14 cellular contexts compared by ENCODE assay signal in genomic region chr18:35732652-35733051, GRCh38.
A peak's percentile ranks its signal among the peaks of the same experiment; 100 is the strongest.
DNase-seq lines count a peak whose midpoint lies in the region; ATAC-seq and TF ChIP-seq lines count a peak whose summit lies in the region.
"Had no signal": no experiment of that assay in that cellular context is flagged by ENCODE, and none has a peak within 500 bp of the region (broad histone marks: within the 10 kb centered on the region; RNA-seq: fewer than 3 reads in every experiment).

No MANE protein-coding gene starts in this region.

- H3K14ac ChIP-seq in neuronal stem cell (ENCODE audit: low read length): no peak overlapping the region

- no peak overlapping the region for H4K8ac ChIP-seq in neuronal stem cell (ENCODE audit: low read depth, low read length)

- H3K9ac ChIP-seq in neuronal stem cell (ENCODE audit: low read depth, low read length, poor library complexity): no peak overlapping the region
- H3K9ac ChIP-seq: BLaER1 had no signal

- H3K27ac ChIP-seq in neuronal stem cell (replicated peaks; ENCODE audit: low read length) (no peak overlapping the region), body of pancreas (no peak overlapping the region)
- H3K27ac ChIP-seq: adrenal gland, BLaER1 had no signal

- DNase-seq in AG08396 (ENCODE audit: low spot score): peak; percentile 17
- peak; percentile 10 for DNase-seq in H4 (ENCODE audit: low spot score)
- peak; percentile 64 for DNase-seq in dedifferentiated amniotic fluid mesenchymal stem cell (ENCODE audit: extremely low spot score)
- DNase-seq in medulla oblongata (ENCODE audit: extremely low spot score): peak; percentile 18
- DNase-seq in stimulated activated CD4-positive, alpha-beta T cell treated with anti-CD3 and anti-CD28 coated beads, Interleukin-4, amount 100 ng/mL, for 1 hour: no peak
- DNase-seq in neuronal stem cell (ENCODE audit: low spot score): no peak
- DNase-seq in body of pancreas: no peak
- no peak for DNase-seq in NCI-H2081 treated with DMSO at 0.1 percent for 48 hours (lab: John Stamatoyannopoulos, UW)
- DNase-seq: activated CD4-positive, alpha-beta T cell treated with anti-CD3 and anti-CD28 coated beads, Interleukin-2, amount 50 U/mL, for 48 hours; adrenal gland; dermis blood vessel endothelial cell; foreskin melanocyte; NCI-H2081 had no signal

- H2BK15ac ChIP-seq in neuronal stem cell (ENCODE audit: low read length): no peak overlapping the region

- no peak for ATAC-seq in body of pancreas

- H3K23ac ChIP-seq in neuronal stem cell (ENCODE audit: low read depth, low read length, poor library complexity): no peak overlapping the region

- WGBS in neuronal stem cell (ENCODE audit: extremely low coverage in 2 of 2, insufficient read length in 2 of 2, insufficient replicate concordance in 1 of 2), 2 donors: no CpG with 5 or more reads among the region's 2 CpGs
- WGBS in body of pancreas, 2 donors: 77 to 93% methylated on average over 2 of the region's 2 CpGs

- peaks cover 0 to 7% (median 0%) of the 10 kb centered on the region in 3 experiments for H3K27me3 ChIP-seq in neuronal stem cell (ENCODE audit: control insufficient read depth in 3 of 3, insufficient read depth in 3 of 3, low read depth in 1 of 3, low read length in 3 of 3)
- H3K27me3 ChIP-seq in body of pancreas: no peaks in the 10 kb centered on the region
- H3K27me3 ChIP-seq: adrenal gland, BLaER1 had no signal

- no peak overlapping the region for H2BK120ac ChIP-seq in neuronal stem cell (ENCODE audit: low read depth, low read length)

- no peak overlapping the region for H3K18ac ChIP-seq in neuronal stem cell (ENCODE audit: low read length)

- no peak overlapping the region for H2BK12ac ChIP-seq in neuronal stem cell (ENCODE audit: low read length)

- no peaks in the 10 kb centered on the region for H3K4me1 ChIP-seq in neuronal stem cell (ENCODE audit: control insufficient read depth in 2 of 2, insufficient read depth in 1 of 2, low read depth in 1 of 2, low read length in 2 of 2)
- no peaks in the 10 kb centered on the region for H3K4me1 ChIP-seq in body of pancreas
- H3K4me1 ChIP-seq: BLaER1 had no signal

- no peak overlapping the region for H3K4me2 ChIP-seq in neuronal stem cell (ENCODE audit: insufficient read depth, low read length, poor library complexity, severe bottlenecking)
- H3K4me2 ChIP-seq: BLaER1 had no signal

- no peak overlapping the region for H4K91ac ChIP-seq in neuronal stem cell (ENCODE audit: low read depth, low read length, poor library complexity)

- no peak overlapping the region for H3K4me3 ChIP-seq in neuronal stem cell (ENCODE audit: low read length in 2 of 2)
- no peak overlapping the region for H3K4me3 ChIP-seq in body of pancreas
- H3K4me3 ChIP-seq: adrenal gland, BLaER1 had no signal

- H3K9me3 ChIP-seq in neuronal stem cell (replicated peaks in 1 of 2; ENCODE audit: control insufficient read depth in 2 of 2, insufficient read depth in 1 of 2, low read depth in 1 of 2, low read length in 2 of 2): no peaks in the 10 kb centered on the region
- H3K9me3 ChIP-seq in body of pancreas: no peaks in the 10 kb centered on the region
- H3K9me3 ChIP-seq: adrenal gland, BLaER1 had no signal

- no peak overlapping the region for H3K4ac ChIP-seq in neuronal stem cell (ENCODE audit: low read length)

- no peak for TF ChIP-seq POLR2A in body of pancreas (IDR thresholded peaks at IDR 0.05)

- intact Hi-C loops in body of pancreas (cut with DNase I): no loop called here

- H2AK5ac ChIP-seq in neuronal stem cell (ENCODE audit: low read depth, low read length): no peak overlapping the region

- no peak for TF ChIP-seq CTCF in body of pancreas (IDR thresholded peaks at IDR 0.05)

- no peak overlapping the region for H2AFZ ChIP-seq in neuronal stem cell (ENCODE audit: low read length)

- no peaks in the 10 kb centered on the region for H3K36me3 ChIP-seq in neuronal stem cell (replicated peaks in 1 of 2; ENCODE audit: control insufficient read depth in 2 of 2, insufficient read depth in 2 of 2, low read length in 2 of 2)
- H3K36me3 ChIP-seq in body of pancreas (replicated peaks in 1 of 2; ENCODE audit: insufficient read depth in 1 of 2, low read depth in 2 of 2): no peaks in the 10 kb centered on the region
- H3K36me3 ChIP-seq: adrenal gland, BLaER1 had no signal

- H2BK5ac ChIP-seq in neuronal stem cell (ENCODE audit: low read length): no peak overlapping the region

- H3K79me1 ChIP-seq in neuronal stem cell (ENCODE audit: low read depth, low read length): no peaks in the 10 kb centered on the region

Comparison
In these comparisons a context has a peak if more than half of its experiments do, and no peak if none do; other contexts are left out.
1. DNase-seq: peak in AG08396 (single experiment), H4 (single experiment), dedifferentiated amniotic fluid mesenchymal stem cell (single experiment) and medulla oblongata (single experiment); none in stimulated activated CD4-positive, alpha-beta T cell treated with anti-CD3 and anti-CD28 coated beads, Interleukin-4, amount 100 ng/mL, for 1 hour (single experiment), neuronal stem cell (single experiment), body of pancreas (0 of 4) and NCI-H2081 treated with DMSO at 0.1 percent for 48 hours (single experiment).